In the genomic region with DNA sequence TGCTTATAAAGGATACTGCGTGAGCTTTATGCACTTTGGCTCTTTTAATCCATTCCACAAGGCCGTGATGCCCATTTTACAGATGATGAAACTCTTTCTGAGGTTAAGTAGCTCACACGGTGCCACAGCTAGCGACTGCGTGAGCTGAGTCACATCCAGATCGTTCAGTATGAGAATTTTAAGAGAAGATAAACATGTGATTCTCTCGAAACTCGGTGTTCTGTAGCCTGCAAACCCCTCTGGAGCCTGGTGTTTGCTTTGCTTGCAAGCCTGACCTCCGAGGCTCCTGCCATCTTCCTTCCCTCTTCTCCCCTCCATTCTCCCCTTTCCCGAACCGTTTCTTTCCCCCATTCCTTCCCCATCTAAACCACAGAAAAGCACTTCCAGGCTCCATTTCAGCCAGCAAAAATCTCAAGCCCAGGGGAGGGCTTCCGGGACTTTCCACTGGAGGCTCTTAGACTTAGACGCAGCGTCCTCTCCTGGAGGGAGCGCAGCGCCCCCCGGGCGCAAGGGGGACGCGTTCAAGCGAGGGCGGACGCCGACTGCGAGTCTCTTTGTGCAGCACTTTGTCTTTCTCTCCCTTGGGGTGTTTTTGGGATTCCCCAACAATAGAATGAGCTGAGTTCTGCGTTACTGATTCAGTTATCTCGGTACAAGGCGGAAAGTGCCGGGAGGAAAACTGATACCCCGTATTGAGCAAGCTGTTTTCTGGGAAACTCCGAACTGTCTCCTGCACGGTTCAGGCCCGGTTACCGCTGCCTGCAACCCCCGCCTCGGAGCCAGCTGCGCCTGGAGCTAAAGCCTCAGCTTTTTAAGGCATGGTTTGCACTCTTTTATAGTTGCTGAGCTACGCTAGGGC, we compare ENCODE assay signal across 9 cellular contexts. TPM values are rescaled to one million over a fixed set of nuclear protein-coding genes. Genes with fewer than 3 reads are reported as not detected.
DNase-seq lines count a peak whose midpoint lies in the region; ATAC-seq, FAIRE-seq and TF ChIP-seq lines count a peak whose summit lies in the region.
"Had no signal": no experiment of that assay in that cellular context is flagged by ENCODE, and none has a peak within 500 bp of the region (broad histone marks: within the 10 kb centered on the region; RNA-seq: fewer than 3 reads in every experiment).

No MANE protein-coding gene starts in this region.

- H3K9me3 Mint-ChIP-seq in Calu3 (ENCODE audit: low read depth, unreplicated experiment): no peaks in the 10 kb centered on the region
- H3K9me3 Mint-ChIP-seq in activated T-helper 17 cell treated with anti-CD3 and anti-CD28 coated beads, Interleukin-2, amount 50 U/mL, for 72 hours: peaks cover 7% of the 10 kb centered on the region

- DNase-seq in Calu3 (peak; percentile 27), hepatocyte (ENCODE audit: low spot score) (peak; percentile 21), OCI-M2 (lab: John Stamatoyannopoulos, UW; ENCODE audit: unreplicated experiment) (no peak), D721Med (ENCODE audit: insufficient read length, low spot score) (no peak)

- no peaks in the 10 kb centered on the region for H3K4me1 ChIP-seq in hepatocyte (ENCODE audit: insufficient read depth)

- no peaks in the 10 kb centered on the region for H3K9me3 ChIP-seq in hepatocyte (ENCODE audit: low read depth)

- no peaks in the 10 kb centered on the region for H3K9me2 ChIP-seq in hepatocyte (replicated peaks; ENCODE audit: insufficient read depth)

- intact Hi-C loops in Calu3 (cut with micrococcal nuclease; ENCODE audit: unreplicated experiment): loop anchor here (5.0 kb wide), 1 partner anchor 46 kb away; no protein-coding TSS in a partner anchor

- H3K4me3 Mint-ChIP-seq in Calu3 (ENCODE audit: low read depth, unreplicated experiment): peak overlapping the region; percentile 66
- peak overlapping the region; percentile 94 for H3K4me3 Mint-ChIP-seq in activated T-helper 17 cell treated with anti-CD3 and anti-CD28 coated beads, Interleukin-2, amount 50 U/mL, for 72 hours

- peak overlapping the region; percentile 73 for H3K4me2 ChIP-seq in hepatocyte
- H3K4me2 ChIP-seq: PC-9 had no signal

- H2AFZ ChIP-seq in hepatocyte: peak overlapping the region; percentile 69
- H2AFZ ChIP-seq: PC-9 had no signal

- H3K27me3 ChIP-seq in hepatocyte: peaks cover 13% of the 10 kb centered on the region

- ATAC-seq in GM18907 (IDR thresholded peaks at IDR 0.05; ENCODE audit: unreplicated experiment) (peak; percentile 85), HG03095 (IDR thresholded peaks at IDR 0.05; ENCODE audit: unreplicated experiment) (peak; percentile 80)
- peak; percentile 92 for ATAC-seq in activated T-helper 17 cell treated with anti-CD3 and anti-CD28 coated beads, Interleukin-2, amount 50 U/mL, for 72 hours (replicated peaks)

- H3K36me3 ChIP-seq in hepatocyte (replicated peaks; ENCODE audit: insufficient read depth, low read depth): no peaks in the 10 kb centered on the region

- H3K27ac Mint-ChIP-seq in Calu3 (ENCODE audit: unreplicated experiment): no peak overlapping the region
- peak overlapping the region; percentile 99 for H3K27ac Mint-ChIP-seq in activated T-helper 17 cell treated with anti-CD3 and anti-CD28 coated beads, Interleukin-2, amount 50 U/mL, for 72 hours

- no peak for FAIRE-seq in D721Med (lab: Jason Lieb, UNC)

- H3K27ac ChIP-seq in hepatocyte (no peak overlapping the region), skin epidermis (peak overlapping the region in 18 of 21 experiments; percentile 1 to 78 (median 48))
- H3K27ac ChIP-seq: PC-9 had no signal

- no peaks in the 10 kb centered on the region for H4K20me1 ChIP-seq in hepatocyte (ENCODE audit: insufficient read depth, poor library complexity, severe bottlenecking)

- no peaks in the 10 kb centered on the region for H3K4me1 Mint-ChIP-seq in Calu3 (ENCODE audit: low read depth, unreplicated experiment)
- H3K4me1 Mint-ChIP-seq in activated T-helper 17 cell treated with anti-CD3 and anti-CD28 coated beads, Interleukin-2, amount 50 U/mL, for 72 hours: peaks cover 19% of the 10 kb centered on the region

- peaks cover 25% of the 10 kb centered on the region for H3K27me3 Mint-ChIP-seq in Calu3 (ENCODE audit: unreplicated experiment)
- peaks cover 53% of the 10 kb centered on the region for H3K27me3 Mint-ChIP-seq in activated T-helper 17 cell treated with anti-CD3 and anti-CD28 coated beads, Interleukin-2, amount 50 U/mL, for 72 hours

- TF ChIP-seq CTCF in Calu3 (IDR thresholded peaks at IDR 0.05; ENCODE audit: unreplicated experiment) (no peak), hepatocyte (IDR thresholded peaks at IDR 0.05; ENCODE audit: poor library complexity) (peak; percentile 41), D721Med (IDR thresholded peaks at IDR 0.05; ENCODE audit: insufficient read depth, missing control alignments) (no peak)

- no peak overlapping the region for H3K4me3 ChIP-seq in hepatocyte
- H3K4me3 ChIP-seq in skin epidermis: peak overlapping the region in 5 of 7 experiments; percentile 5 to 31 (median 8)
- H3K4me3 ChIP-seq: PC-9 had no signal

- no peaks in the 10 kb centered on the region for H3K79me2 ChIP-seq in hepatocyte

- no TSS peak for BruUV-seq in Calu3 (replicated peaks; lab: Mats Ljungman, UMichigan)

- no peaks in the 10 kb centered on the region for H3K36me3 Mint-ChIP-seq in Calu3 (ENCODE audit: insufficient read depth, unreplicated experiment)
- H3K36me3 Mint-ChIP-seq in activated T-helper 17 cell treated with anti-CD3 and anti-CD28 coated beads, Interleukin-2, amount 50 U/mL, for 72 hours (ENCODE audit: low read depth): peaks cover 6% of the 10 kb centered on the region

- WGBS in hepatocyte (ENCODE audit: low lambda C conversion rate, missing lambda C conversion rate): 49% methylated on average over 38 of the region's 38 CpGs

- CTCF ChIA-PET in Calu3 (lab: Charles Lee): interaction anchor here (0.6 to 1.0 kb wide), 4 partner anchors 9 to 237 kb away, joined by 3 to 4 read pairs (median 3); partner anchors contain the start of gene CYP1B1

RNA-seq across cellular contexts. Expression of gene CYP1B1, which starts 38.0 kb away (rescaled TPM):
- total RNA-seq in Calu3 (2022) (34.4 and 36.5 TPM in 2 replicates), hepatocyte (23.2 and 28.9 TPM in 2 replicates)
- 10 to 100 TPM; 25.5 to 40.8 TPM for total RNA-seq in activated T-helper 17 cell treated with anti-CD3 and anti-CD28 coated beads, Interleukin-2, amount 50 U/mL, for 72 hours
- polyA plus RNA-seq in hepatocyte: 32.7 and 38.5 TPM in 2 replicates

Comparison
In these comparisons a context has a peak if more than half of its experiments do, and no peak if none do; other contexts are left out.
1. DNase-seq: peak in Calu3 (single experiment) and hepatocyte (single experiment); none in OCI-M2 (single experiment) and D721Med (single experiment).
2. Peak in every context shown above with its lines, with median percentiles within 50 percentile points of each other: ATAC-seq.